26 cellular contexts compared by ENCODE assay signal in genomic region chr21:21845901-21846396, GRCh38.
"Had no signal": no experiment of that assay in that cellular context is flagged by ENCODE, and none has a peak within 500 bp of the region (broad histone marks: within the 10 kb centered on the region; RNA-seq: fewer than 3 reads in every experiment).

No MANE protein-coding gene starts in this region.

- H3K27ac ChIP-seq: coronary artery, esophagus muscularis mucosa, heart right ventricle, lower lobe of right lung, pancreas, right lobe of liver, suprapubic skin, transverse colon, upper lobe of right lung, uterus had no signal

- H3K4me3 ChIP-seq: coronary artery, esophagus muscularis mucosa, heart right ventricle, lower lobe of right lung, pancreas, right lobe of liver, suprapubic skin, transverse colon, upper lobe of right lung, uterus had no signal

- H3K27me3 Mint-ChIP-seq: stimulated activated naive CD8-positive, alpha-beta T cell treated with anti-CD3 and anti-CD28 coated beads, Interleukin-15, amount 100 ng/mL, for 72 hours had no signal

- ATAC-seq: heart right ventricle; left colon; left ventricle myocardium superior; lower lobe of right lung; natural killer cell; pancreas; right lobe of liver; stimulated activated naive CD8-positive, alpha-beta T cell treated with anti-CD3 and anti-CD28 coated beads, Interleukin-15, amount 100 ng/mL, for 72 hours; upper lobe of right lung had no signal

- H3K27ac Mint-ChIP-seq: natural killer cell; stimulated activated naive CD8-positive, alpha-beta T cell treated with anti-CD3 and anti-CD28 coated beads, Interleukin-15, amount 100 ng/mL, for 72 hours had no signal

- DNase-seq: dermis blood vessel endothelial cell; effector memory CD4-positive, alpha-beta T cell; foreskin melanocyte; glutamatergic neuron; heart right ventricle; hippocampal formation; islet precursor cell; kidney glomerular epithelial cell; left colon; left ventricle myocardium superior; lower lobe of right lung; natural killer cell; occipital lobe; right lobe of liver; small intestine; stimulated activated CD4-positive, alpha-beta T cell treated with anti-CD3 and anti-CD28 coated beads, Interleukin-15, amount 100 ng/mL, for 24 hours; stimulated activated CD4-positive, alpha-beta T cell treated with anti-CD3 and anti-CD28 coated beads, Interleukin-2, amount 100 ng/mL, for 48 hours; stimulated activated naive CD4-positive, alpha-beta T cell; stimulated activated naive CD8-positive, alpha-beta T cell treated with anti-CD3 and anti-CD28 coated beads, Interleukin-15, amount 100 ng/mL, for 72 hours; transverse colon; upper lobe of right lung; uterus had no signal

- H3K36me3 Mint-ChIP-seq: natural killer cell had no signal

- H3K4me1 ChIP-seq: esophagus muscularis mucosa, heart right ventricle, lower lobe of right lung, pancreas, right lobe of liver, suprapubic skin, transverse colon, upper lobe of right lung, uterus had no signal

- H3K4me1 Mint-ChIP-seq: natural killer cell; stimulated activated naive CD8-positive, alpha-beta T cell treated with anti-CD3 and anti-CD28 coated beads, Interleukin-15, amount 100 ng/mL, for 72 hours had no signal

- H3K4me3 Mint-ChIP-seq: natural killer cell; stimulated activated naive CD8-positive, alpha-beta T cell treated with anti-CD3 and anti-CD28 coated beads, Interleukin-15, amount 100 ng/mL, for 72 hours had no signal

- H3K27me3 ChIP-seq: esophagus muscularis mucosa, heart right ventricle, pancreas, right lobe of liver, suprapubic skin, transverse colon, upper lobe of right lung, uterus had no signal

- H3K9me3 ChIP-seq: esophagus muscularis mucosa, lower lobe of right lung, pancreas, right lobe of liver, suprapubic skin, transverse colon, upper lobe of right lung, uterus had no signal

- H3K36me3 ChIP-seq: esophagus muscularis mucosa, heart right ventricle, lower lobe of right lung, pancreas, right lobe of liver, suprapubic skin, transverse colon, upper lobe of right lung, uterus had no signal
